Comparison of ENCODE assay signal across 10 cellular contexts in genomic region chr7:20438665-20439376, GRCh38.
DNase-seq lines count a peak whose midpoint lies in the region; ATAC-seq and TF ChIP-seq lines count a peak whose summit lies in the region.
"Had no signal": no experiment of that assay in that cellular context is flagged by ENCODE, and none has a peak within 500 bp of the region (broad histone marks: within the 10 kb centered on the region; RNA-seq: fewer than 3 reads in every experiment).

No MANE protein-coding gene starts in this region.

- no peaks in the 10 kb centered on the region for H3K9me2 ChIP-seq in DOHH2 (replicated peaks; ENCODE audit: control insufficient read depth, low read length)

- TF ChIP-seq CTCF in DOHH2 (IDR thresholded peaks at IDR 0.05; ENCODE audit: low read depth, low read length, poor library complexity, severe bottlenecking), result no peak
- TF ChIP-seq CTCF in OCI-LY3 (IDR thresholded peaks at IDR 0.05; ENCODE audit: low read depth, low read length), result no peak

- peak overlapping the region; percentile 56 for H3K4me2 ChIP-seq in DOHH2 (ENCODE audit: low read length)
- peak overlapping the region; percentile 54 for H3K4me2 ChIP-seq in OCI-LY3 (ENCODE audit: low read length)

- H2AFZ ChIP-seq in OCI-LY3 (ENCODE audit: low read depth, low read length), result no peak overlapping the region

- H3K79me2 ChIP-seq in DOHH2 (ENCODE audit: control insufficient read depth, low read length) (no peaks in the 10 kb centered on the region), OCI-LY3 (ENCODE audit: low read length) (no peaks in the 10 kb centered on the region)

- H3F3A ChIP-seq in DOHH2 (ENCODE audit: control insufficient read depth, insufficient read depth), result no peaks in the 10 kb centered on the region

- H3K4me1 ChIP-seq in DOHH2 (ENCODE audit: control insufficient read depth, low read length), result peaks cover 44% of the 10 kb centered on the region
- peaks cover 25% of the 10 kb centered on the region for H3K4me1 ChIP-seq in OCI-LY3 (ENCODE audit: low read length)

- H3K36me3 ChIP-seq in DOHH2 (ENCODE audit: control insufficient read depth, low read length) (no peaks in the 10 kb centered on the region), OCI-LY3 (replicated peaks; ENCODE audit: low read depth, low read length) (no peaks in the 10 kb centered on the region)

- H3K4me3 ChIP-seq in DOHH2 (ENCODE audit: low read length) (peak overlapping the region; percentile 34), OCI-LY3 (ENCODE audit: low read length) (peak overlapping the region; percentile 36)

- H4K20me1 ChIP-seq in DOHH2 (ENCODE audit: control insufficient read depth, insufficient read depth, low read depth, low read length) (no peaks in the 10 kb centered on the region), OCI-LY3 (ENCODE audit: insufficient read depth, low read length) (no peaks in the 10 kb centered on the region)

- H3K9me3 ChIP-seq in DOHH2 (ENCODE audit: control insufficient read depth, insufficient read depth, low read length) (peaks cover 4% of the 10 kb centered on the region; the same call in 1 of the 2 replicates), OCI-LY3 (ENCODE audit: insufficient read depth, low read length) (no peaks in the 10 kb centered on the region)

- no peak overlapping the region for H3K9ac ChIP-seq in OCI-LY3 (ENCODE audit: low read length)

- DNase-seq in GM03348 (ENCODE audit: low spot score) (no peak), NK-92 (lab: John Stamatoyannopoulos, UW; ENCODE audit: unreplicated experiment) (no peak), NCI-H2227 treated with DMSO at 0.1 percent for 48 hours (lab: John Stamatoyannopoulos, UW) (no peak)
- no peak for DNase-seq in activated T-cell treated with anti-CD3 and anti-CD28 coated beads, Interleukin-2, amount 50 U/mL, for 1 hour
- DNase-seq: activated CD4-positive, alpha-beta T cell treated with anti-CD3 and anti-CD28 coated beads, Interleukin-2, amount 50 U/mL, for 4 hours; CD4-positive, CD25-positive, alpha-beta regulatory T cell had no signal

- H3K27me3 ChIP-seq in DOHH2 (ENCODE audit: control insufficient read depth, low read length), result no peaks in the 10 kb centered on the region
- no peaks in the 10 kb centered on the region for H3K27me3 ChIP-seq in OCI-LY3 (ENCODE audit: low read depth, low read length)

- H3K27ac ChIP-seq in DOHH2 (ENCODE audit: low read depth, low read length) (peak overlapping the region; percentile 42), OCI-LY3 (ENCODE audit: low read length) (no peak overlapping the region)

- ATAC-seq in GM19463 (IDR thresholded peaks at IDR 0.05; ENCODE audit: unreplicated experiment), result peak; percentile 84
- ATAC-seq in HG03064 (IDR thresholded peaks at IDR 0.05; ENCODE audit: low read depth, unreplicated experiment), result peak; percentile 88
